Comparison of ENCODE assay signal across 10 cellular contexts in the genomic region with DNA sequence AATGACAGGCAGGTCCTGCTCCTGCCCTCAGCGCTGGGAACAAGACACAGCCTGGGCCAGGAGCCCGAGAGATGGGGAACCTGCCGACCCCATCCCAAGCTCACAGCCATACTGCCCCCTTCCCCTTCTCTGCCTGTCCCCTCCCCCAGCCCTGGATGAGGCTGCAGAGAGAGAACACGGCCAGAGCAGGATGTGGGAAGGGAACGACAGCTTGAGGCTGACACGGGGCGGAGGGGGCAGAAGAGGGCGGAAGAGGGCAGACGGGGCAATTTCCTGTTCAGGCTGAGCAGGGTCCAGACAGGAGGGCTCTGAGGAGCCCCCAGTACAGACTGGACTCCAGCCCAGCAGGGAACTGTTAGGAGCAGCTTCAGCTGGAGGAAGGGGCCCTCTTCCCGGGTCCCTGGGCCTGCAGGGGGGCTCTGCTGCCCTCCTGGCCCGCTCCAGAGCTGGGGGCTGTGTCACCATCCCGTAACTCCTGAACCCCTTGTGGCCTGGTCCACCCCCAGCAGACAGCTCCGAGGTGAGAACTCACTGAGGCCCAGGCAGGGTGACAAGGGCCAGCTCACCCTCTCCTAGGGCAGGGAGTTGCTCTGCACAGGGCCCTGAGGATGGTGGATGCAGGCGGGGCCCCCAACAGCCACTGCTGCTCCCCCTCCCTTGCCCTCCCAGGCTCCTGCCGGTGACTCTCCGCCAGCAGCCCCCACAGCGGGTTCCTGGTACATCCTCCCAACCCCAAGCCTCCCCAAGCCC. TPM values are rescaled to one million over a fixed set of nuclear protein-coding genes. Genes with fewer than 3 reads are reported as not detected.
DNase-seq lines count a peak whose midpoint lies in the region; ATAC-seq and TF ChIP-seq lines count a peak whose summit lies in the region.
"Had no signal": no experiment of that assay in that cellular context is flagged by ENCODE, and none has a peak within 500 bp of the region (broad histone marks: within the 10 kb centered on the region; RNA-seq: fewer than 3 reads in every experiment).

No MANE protein-coding gene starts in this region.

- no peaks in the 10 kb centered on the region for H3K27me3 Mint-ChIP-seq in CD4-positive, CD25-positive, alpha-beta regulatory T cell
- H3K27me3 Mint-ChIP-seq in T-helper 1 cell treated with Interleukin-12 subunit alpha and Interleukin-12 subunit beta and Interleukin-4 antibody, amounts not matched to agents 30 μg/mL and 1 μg/mL, for 36 hours (ENCODE audit: low read depth), result no peaks in the 10 kb centered on the region
- H3K27me3 Mint-ChIP-seq in activated naive CD8-positive, alpha-beta T cell treated with anti-CD3 and anti-CD28 coated beads, Interleukin-2, amount 50 U/mL, for 24 hours, result no peaks in the 10 kb centered on the region

- peak; percentile 67 to 73 for ATAC-seq in CD4-positive, CD25-positive, alpha-beta regulatory T cell (ENCODE audit: low read depth in 2 of 2)
- ATAC-seq in activated naive CD8-positive, alpha-beta T cell treated with anti-CD3 and anti-CD28 coated beads, Interleukin-2, amount 50 U/mL, for 24 hours, result peak; percentile 86
- no peak for ATAC-seq in psoas muscle
- no peak for ATAC-seq in HG03469 (IDR thresholded peaks at IDR 0.05; ENCODE audit: unreplicated experiment)
- ATAC-seq in HG03571 (IDR thresholded peaks at IDR 0.05; ENCODE audit: unreplicated experiment), result no peak

- peaks cover 76% of the 10 kb centered on the region for H3K4me1 ChIP-seq in CD4-positive, CD25-positive, alpha-beta regulatory T cell (ENCODE audit: control insufficient read depth, insufficient read depth, low read length, poor library complexity, severe bottlenecking)
- H3K4me1 ChIP-seq in psoas muscle, result peaks cover 77% of the 10 kb centered on the region

- peaks cover 0 to 3% (median 0%) of the 10 kb centered on the region in 7 donors for H3K9me3 Mint-ChIP-seq in CD4-positive, CD25-positive, alpha-beta regulatory T cell
- no peaks in the 10 kb centered on the region for H3K9me3 Mint-ChIP-seq in T-helper 1 cell treated with Interleukin-12 subunit alpha and Interleukin-12 subunit beta and Interleukin-4 antibody, amounts not matched to agents 30 μg/mL and 1 μg/mL, for 36 hours
- no peaks in the 10 kb centered on the region for H3K9me3 Mint-ChIP-seq in activated naive CD8-positive, alpha-beta T cell treated with anti-CD3 and anti-CD28 coated beads, Interleukin-2, amount 50 U/mL, for 24 hours

- H3K27me3 ChIP-seq in CD4-positive, CD25-positive, alpha-beta regulatory T cell (ENCODE audit: control insufficient read depth, insufficient read depth, low read length), result no peaks in the 10 kb centered on the region
- no peaks in the 10 kb centered on the region for H3K27me3 ChIP-seq in psoas muscle (ENCODE audit: insufficient read depth in 3 of 3, low read length in 2 of 3)

- peak in 2 of 3 donors; percentile 45 to 85 for DNase-seq in CD4-positive, CD25-positive, alpha-beta regulatory T cell
- peak; percentile 69 for DNase-seq in activated naive CD8-positive, alpha-beta T cell treated with anti-CD3 and anti-CD28 coated beads, Interleukin-2, amount 50 U/mL, for 24 hours
- DNase-seq in psoas muscle (peak; percentile 21 to 62), kidney tubule cell (ENCODE audit: low spot score) (no peak), superior temporal gyrus (ENCODE audit: extremely low spot score) (no peak)
- DNase-seq: Calu3; effector CD4-positive, alpha-beta T cell had no signal

- peak overlapping the region; percentile 69 to 91 (median 76) for H3K27ac Mint-ChIP-seq in CD4-positive, CD25-positive, alpha-beta regulatory T cell
- peak overlapping the region; percentile 89 for H3K27ac Mint-ChIP-seq in T-helper 1 cell treated with Interleukin-12 subunit alpha and Interleukin-12 subunit beta and Interleukin-4 antibody, amounts not matched to agents 30 μg/mL and 1 μg/mL, for 36 hours
- peak overlapping the region; percentile 79 for H3K27ac Mint-ChIP-seq in activated naive CD8-positive, alpha-beta T cell treated with anti-CD3 and anti-CD28 coated beads, Interleukin-2, amount 50 U/mL, for 24 hours

- intact Hi-C loops in psoas muscle (cut with DNase I), result no loop called here

- no peaks in the 10 kb centered on the region for H3K9me3 ChIP-seq in CD4-positive, CD25-positive, alpha-beta regulatory T cell (ENCODE audit: control insufficient read depth in 2 of 2, low read length in 2 of 2)
- H3K9me3 ChIP-seq in psoas muscle, result no peaks in the 10 kb centered on the region

- peak overlapping the region; percentile 7 for H3K4me3 ChIP-seq in CD4-positive, CD25-positive, alpha-beta regulatory T cell (ENCODE audit: low read depth, low read length)
- peak overlapping the region; percentile 6 for H3K4me3 ChIP-seq in psoas muscle

- H3K4me3 Mint-ChIP-seq in CD4-positive, CD25-positive, alpha-beta regulatory T cell, result peak overlapping the region; percentile 77 to 81 (median 78)
- H3K4me3 Mint-ChIP-seq in T-helper 1 cell treated with Interleukin-12 subunit alpha and Interleukin-12 subunit beta and Interleukin-4 antibody, amounts not matched to agents 30 μg/mL and 1 μg/mL, for 36 hours, result peak overlapping the region; percentile 60
- peak overlapping the region; percentile 68 for H3K4me3 Mint-ChIP-seq in activated naive CD8-positive, alpha-beta T cell treated with anti-CD3 and anti-CD28 coated beads, Interleukin-2, amount 50 U/mL, for 24 hours

- H3K4me1 Mint-ChIP-seq in CD4-positive, CD25-positive, alpha-beta regulatory T cell, result peaks cover 0 to 77% (median 23%) of the 10 kb centered on the region in 4 donors
- peaks cover 34% of the 10 kb centered on the region for H3K4me1 Mint-ChIP-seq in T-helper 1 cell treated with Interleukin-12 subunit alpha and Interleukin-12 subunit beta and Interleukin-4 antibody, amounts not matched to agents 30 μg/mL and 1 μg/mL, for 36 hours (ENCODE audit: low read depth)
- H3K4me1 Mint-ChIP-seq in activated naive CD8-positive, alpha-beta T cell treated with anti-CD3 and anti-CD28 coated beads, Interleukin-2, amount 50 U/mL, for 24 hours, result peaks cover 61% of the 10 kb centered on the region

- H3K27ac ChIP-seq in CD4-positive, CD25-positive, alpha-beta regulatory T cell (ENCODE audit: insufficient read depth, low read length, poor library complexity, severe bottlenecking), result peak overlapping the region; percentile 57
- H3K27ac ChIP-seq in psoas muscle, result peak overlapping the region; percentile 6

- peaks cover 5% of the 10 kb centered on the region for H3K36me3 Mint-ChIP-seq in CD4-positive, CD25-positive, alpha-beta regulatory T cell
- peaks cover 19% of the 10 kb centered on the region for H3K36me3 Mint-ChIP-seq in T-helper 1 cell treated with Interleukin-12 subunit alpha and Interleukin-12 subunit beta and Interleukin-4 antibody, amounts not matched to agents 30 μg/mL and 1 μg/mL, for 36 hours (ENCODE audit: low read depth)
- peaks cover 5% of the 10 kb centered on the region for H3K36me3 Mint-ChIP-seq in activated naive CD8-positive, alpha-beta T cell treated with anti-CD3 and anti-CD28 coated beads, Interleukin-2, amount 50 U/mL, for 24 hours (ENCODE audit: low read depth)

- 76 to 85% (median 78%) methylated on average over 14 to 17 of the region's 17 CpGs for WGBS in psoas muscle, 3 donors

- no peak for TF ChIP-seq CTCF in psoas muscle (IDR thresholded peaks at IDR 0.05)

- peaks cover 16% of the 10 kb centered on the region for H3K36me3 ChIP-seq in CD4-positive, CD25-positive, alpha-beta regulatory T cell (ENCODE audit: control insufficient read depth, insufficient read depth, low read length)
- peaks cover 4 to 61% of the 10 kb centered on the region in 2 donors for H3K36me3 ChIP-seq in psoas muscle (ENCODE audit: insufficient read depth in 1 of 2, low read depth in 1 of 2)

RNA-seq across cellular contexts. Expression of a gene that starts 5.7 kb away (rescaled TPM):
- 104 TPM for total RNA-seq in CD4-positive, CD25-positive, alpha-beta regulatory T cell
- 100 to 1,000 TPM; 147 to 175 (median 155) TPM for polyA plus RNA-seq in CD4-positive, CD25-positive, alpha-beta regulatory T cell
- total RNA-seq in psoas muscle, result 100 to 1,000 TPM; 343 to 950 (median 608) TPM
- polyA plus RNA-seq in psoas muscle, result 1,000 to 10,000 TPM in 2 of 3 donors, 100 to 1,000 TPM in 1; 674 to 1,317 (median 1,217) TPM

RNA-seq across cellular contexts. Expression of a gene that starts 7.6 kb away (rescaled TPM):
- 2.4 TPM for total RNA-seq in CD4-positive, CD25-positive, alpha-beta regulatory T cell
- not detected for polyA plus RNA-seq in CD4-positive, CD25-positive, alpha-beta regulatory T cell
- total RNA-seq in psoas muscle, result 1 to 10 TPM; 1.6 to 6.1 (median 2.7) TPM
- 1 to 10 TPM in 1 of 3 donors, under 1 TPM in 2; 0.70 to 1.2 (median 0.83) TPM for polyA plus RNA-seq in psoas muscle

Comparison
In these comparisons a context has a peak if more than half of its experiments do, and no peak if none do; other contexts are left out.
1. ATAC-seq: peak in CD4-positive, CD25-positive, alpha-beta regulatory T cell (2 of 2) and activated naive CD8-positive, alpha-beta T cell treated with anti-CD3 and anti-CD28 coated beads, Interleukin-2, amount 50 U/mL, for 24 hours (single experiment); none in psoas muscle (0 of 4), HG03469 (single experiment) and HG03571 (single experiment).
2. DNase-seq: peak in CD4-positive, CD25-positive, alpha-beta regulatory T cell (2 of 3), activated naive CD8-positive, alpha-beta T cell treated with anti-CD3 and anti-CD28 coated beads, Interleukin-2, amount 50 U/mL, for 24 hours (single experiment) and psoas muscle (2 of 2); none in kidney tubule cell (single experiment) and superior temporal gyrus (single experiment).
3. Peak in every context shown above with its lines, with median percentiles within 50 percentile points of each other: H3K27ac Mint-ChIP-seq and H3K4me3 Mint-ChIP-seq.